Comparison of ENCODE assay signal across 13 cellular contexts in the genomic region with DNA sequence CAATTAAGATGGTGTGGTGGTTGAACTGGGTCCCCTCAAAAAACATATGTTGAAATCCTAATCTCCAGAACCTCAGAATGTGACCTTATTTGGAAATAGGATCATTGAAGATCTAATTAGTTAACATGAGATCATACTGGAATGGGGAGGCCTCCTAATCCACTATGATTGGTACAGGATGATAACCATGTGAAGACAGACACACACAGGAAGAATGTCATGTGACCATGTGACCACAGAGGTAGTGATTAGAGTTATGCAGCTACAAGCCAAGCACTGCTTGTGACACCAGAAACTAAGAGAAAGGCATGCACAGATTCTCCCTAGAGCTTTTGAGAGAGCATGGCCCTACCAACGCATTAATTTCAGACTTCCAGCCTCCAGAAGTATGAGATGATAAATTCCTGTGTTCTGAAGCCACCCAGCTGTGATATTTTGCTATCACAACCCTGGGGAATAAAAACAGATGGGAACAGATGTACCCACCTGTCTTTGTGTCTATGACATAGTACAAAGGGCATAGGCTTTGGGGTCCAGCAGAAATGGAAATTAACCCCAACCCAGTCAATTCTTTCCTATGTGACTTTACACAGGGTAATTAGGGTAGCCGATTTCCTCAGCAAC. TPM values are rescaled to one million over a fixed set of nuclear protein-coding genes. Genes with fewer than 3 reads are reported as not detected.
A peak's percentile ranks its signal among the peaks of the same experiment; 100 is the strongest.
DNase-seq lines count a peak whose midpoint lies in the region; ATAC-seq, FAIRE-seq and TF ChIP-seq lines count a peak whose summit lies in the region.
"Had no signal": no experiment of that assay in that cellular context is flagged by ENCODE, and none has a peak within 500 bp of the region (broad histone marks: within the 10 kb centered on the region; RNA-seq: fewer than 3 reads in every experiment).

No MANE protein-coding gene starts in this region.

- no peaks in the 10 kb centered on the region for H3K4me1 ChIP-seq in adrenal gland (replicated peaks in 1 of 2)
- H3K4me1 ChIP-seq: sigmoid colon had no signal

- ATAC-seq in HG02870 (IDR thresholded peaks at IDR 0.05; ENCODE audit: unreplicated experiment) (no peak), GM18867 (IDR thresholded peaks at IDR 0.05; ENCODE audit: unreplicated experiment) (no peak)
- ATAC-seq in activated T-cell treated with anti-CD3 and anti-CD28 coated beads, Interleukin-2, amount 50 U/mL, for 72 hours (replicated peaks in 1 of 2) = no peak

- H3K4me3 ChIP-seq in AG10803 (ENCODE audit: low read length) (no peak overlapping the region), adrenal gland (no peak overlapping the region)
- H3K4me3 ChIP-seq: sigmoid colon had no signal

- 75 to 100% (median 83%) methylated on average over 2 of the region's 2 CpGs for WGBS in adrenal gland, 4 donors

- no peak overlapping the region for H3K27ac Mint-ChIP-seq in activated T-cell treated with anti-CD3 and anti-CD28 coated beads, Interleukin-2, amount 50 U/mL, for 72 hours
- H3K27ac Mint-ChIP-seq: activated naive CD8-positive, alpha-beta T cell had no signal

- peaks cover 3 to 10% of the 10 kb centered on the region in 2 donors for H3K9me3 Mint-ChIP-seq in activated T-cell treated with anti-CD3 and anti-CD28 coated beads, Interleukin-2, amount 50 U/mL, for 72 hours

- peak; percentile 76 for FAIRE-seq in GM19239 (lab: Jason Lieb, UNC)
- FAIRE-seq: endothelial cell of umbilical vein had no signal

- no peaks in the 10 kb centered on the region for H3K9me3 ChIP-seq in adrenal gland (replicated peaks in 1 of 3)

- H3K36me3 Mint-ChIP-seq in activated T-cell treated with anti-CD3 and anti-CD28 coated beads, Interleukin-2, amount 50 U/mL, for 72 hours (ENCODE audit: insufficient read depth in 2 of 2) = peaks cover 0 to 7% of the 10 kb centered on the region in 2 donors
- H3K36me3 Mint-ChIP-seq: activated naive CD8-positive, alpha-beta T cell had no signal

- intact Hi-C loops in adrenal gland (cut with DNase I) = no loop called here

- H3K27me3 ChIP-seq in adrenal gland = no peaks in the 10 kb centered on the region
- H3K27me3 ChIP-seq: sigmoid colon had no signal

- peaks cover 20% of the 10 kb centered on the region for H3K4me1 Mint-ChIP-seq in activated T-cell treated with anti-CD3 and anti-CD28 coated beads, Interleukin-2, amount 50 U/mL, for 72 hours (ENCODE audit: low read depth)

- no peaks in the 10 kb centered on the region for H3K36me3 ChIP-seq in adrenal gland (replicated peaks in 1 of 2)
- H3K36me3 ChIP-seq: sigmoid colon had no signal

- no peak for TF ChIP-seq POLR2A in adrenal gland (IDR thresholded peaks at IDR 0.05)

- peak; percentile 40 for DNase-seq in AG10803 (ENCODE audit: low read depth)
- no peak for DNase-seq in GM19239 (ENCODE audit: insufficient read length, low spot score)
- DNase-seq in RPMI7951 (ENCODE audit: low read depth) = peak; percentile 56
- DNase-seq in fibroblast of peridontal ligament (ENCODE audit: extremely low read depth) = peak; percentile 48
- no peak for DNase-seq in activated T-cell treated with anti-CD3 and anti-CD28 coated beads, Interleukin-2, amount 50 U/mL, for 72 hours
- no peak for DNase-seq in adrenal gland
- DNase-seq: DMS153, sigmoid colon had no signal

- no peaks in the 10 kb centered on the region for H3K27me3 Mint-ChIP-seq in activated T-cell treated with anti-CD3 and anti-CD28 coated beads, Interleukin-2, amount 50 U/mL, for 72 hours (ENCODE audit: low read depth)
- H3K27me3 Mint-ChIP-seq: activated naive CD8-positive, alpha-beta T cell had no signal

- TF ChIP-seq CTCF in AG10803 (conservative IDR thresholded peaks at IDR 0.05; ENCODE audit: low read length) = no peak
- TF ChIP-seq CTCF in adrenal gland (IDR thresholded peaks at IDR 0.05) = no peak

- H3K4me3 Mint-ChIP-seq in activated T-cell treated with anti-CD3 and anti-CD28 coated beads, Interleukin-2, amount 50 U/mL, for 72 hours = no peak overlapping the region
- H3K4me3 Mint-ChIP-seq: activated naive CD8-positive, alpha-beta T cell had no signal

- H3K27ac ChIP-seq in adrenal gland = no peak overlapping the region
- H3K27ac ChIP-seq: KMS-11, sigmoid colon had no signal

RNA-seq across cellular contexts. Expression of a gene that starts 46.9 kb away (rescaled TPM):
- total RNA-seq in RPMI7951 (2014; rRNA removed; shearing (Covaris generic)) = 90.4 and 91.7 TPM in 2 replicates
- total RNA-seq in activated T-cell treated with anti-CD3 and anti-CD28 coated beads, Interleukin-2, amount 50 U/mL, for 72 hours = 10 to 100 TPM; 60.0 to 70.0 TPM
- 10 to 100 TPM; 25.7 to 83.1 (median 61.1) TPM for total RNA-seq in adrenal gland
- polyA plus RNA-seq in adrenal gland = 10 to 100 TPM; 40.9 to 53.2 (median 45.1) TPM

Comparison
In these comparisons a context has a peak if more than half of its experiments do, and no peak if none do; other contexts are left out.
1. DNase-seq: peak in AG10803 (single experiment), RPMI7951 (single experiment) and fibroblast of peridontal ligament (single experiment); none in GM19239 (single experiment), activated T-cell treated with anti-CD3 and anti-CD28 coated beads, Interleukin-2, amount 50 U/mL, for 72 hours (0 of 2) and adrenal gland (0 of 7).